In genomic region chr7:142300689-142301088, GRCh38 we compare ENCODE assay signal across 9 cellular contexts. TPM values are rescaled to one million over a fixed set of nuclear protein-coding genes. Genes with fewer than 3 reads are reported as not detected.
DNase-seq lines count a peak whose midpoint lies in the region; TF ChIP-seq lines count a peak whose summit lies in the region.
"Had no signal": no experiment of that assay in that cellular context is flagged by ENCODE, and none has a peak within 500 bp of the region (broad histone marks: within the 10 kb centered on the region; RNA-seq: fewer than 3 reads in every experiment).

No MANE protein-coding gene starts in this region.

- peaks cover 30% of the 10 kb centered on the region for H3K4me1 Mint-ChIP-seq in activated naive CD4-positive, alpha-beta T cell treated with anti-CD3 and anti-CD28 coated beads for 36 hours (ENCODE audit: low read depth)
- no peaks in the 10 kb centered on the region for H3K4me1 Mint-ChIP-seq in neural crest cell

- peaks cover 13% of the 10 kb centered on the region for H3K27me3 Mint-ChIP-seq in activated naive CD4-positive, alpha-beta T cell treated with anti-CD3 and anti-CD28 coated beads for 36 hours (ENCODE audit: low read depth)
- peaks cover 8% of the 10 kb centered on the region for H3K27me3 Mint-ChIP-seq in neural crest cell (ENCODE audit: low read depth)

- H3K9me3 Mint-ChIP-seq in activated naive CD4-positive, alpha-beta T cell treated with anti-CD3 and anti-CD28 coated beads for 36 hours = no peaks in the 10 kb centered on the region
- peaks cover 2% of the 10 kb centered on the region for H3K9me3 Mint-ChIP-seq in neural crest cell

- peak overlapping the region; percentile 33 for H3K4me3 Mint-ChIP-seq in activated naive CD4-positive, alpha-beta T cell treated with anti-CD3 and anti-CD28 coated beads for 36 hours
- no peak overlapping the region for H3K4me3 Mint-ChIP-seq in neural crest cell

- H3K27ac Mint-ChIP-seq in activated naive CD4-positive, alpha-beta T cell treated with anti-CD3 and anti-CD28 coated beads for 36 hours = peak overlapping the region; percentile 54
- H3K27ac Mint-ChIP-seq in neural crest cell (ENCODE audit: unreplicated experiment) = no peak overlapping the region

- no peaks in the 10 kb centered on the region for H3K36me3 Mint-ChIP-seq in activated naive CD4-positive, alpha-beta T cell treated with anti-CD3 and anti-CD28 coated beads for 36 hours (ENCODE audit: low read depth)
- H3K36me3 Mint-ChIP-seq in neural crest cell (ENCODE audit: low read depth) = no peaks in the 10 kb centered on the region

- intact Hi-C loops in activated naive CD4-positive, alpha-beta T cell treated with anti-CD3 and anti-CD28 coated beads for 36 hours (cut with micrococcal nuclease) = loop anchor here (5.0 to 10.0 kb wide), 3 partner anchors 552 to 646 kb away; partner anchors contain the start of gene SSBP1

- TF ChIP-seq CTCF in neural crest cell (conservative IDR thresholded peaks at IDR 0.05) = peak; percentile 38

- DNase-seq in ELR (ENCODE audit: low read depth) (peak; percentile 11), LHCN-M2 (ENCODE audit: low read depth) (peak; percentile 21), neural crest cell (ENCODE audit: low read depth, low spot score) (no peak), inferior parietal cortex (ENCODE audit: extremely low spot score) (no peak), GF-D8 (lab: John Stamatoyannopoulos, UW) (no peak), DMS79 treated with DMSO at 0.1 percent for 48 hours (lab: John Stamatoyannopoulos, UW) (no peak)
- peak; percentile 75 for DNase-seq in activated naive CD4-positive, alpha-beta T cell treated with anti-CD3 and anti-CD28 coated beads for 36 hours
- DNase-seq in activated effector memory CD4-positive, alpha-beta T cell treated with anti-CD3 and anti-CD28 coated beads, Interleukin-2, amount 50 U/mL, for 16 hours = no peak
- DNase-seq: right cardiac atrium had no signal

- CTCF ChIA-PET in activated naive CD4-positive, alpha-beta T cell treated with anti-CD3 and anti-CD28 coated beads for 36 hours (lab: Charles Lee) = interaction anchor here (1.0 to 6.2 kb wide), 7 partner anchors 10 to 510 kb away, joined by 3 to 113 read pairs (median 4); no protein-coding TSS in a partner anchor

RNA-seq across cellular contexts. Expression of gene PRSS58, which starts 42.8 kb away (rescaled TPM):
- total RNA-seq in LHCN-M2 (2014; rRNA removed) = not detected in 2 replicates
- not detected for polyA plus RNA-seq in LHCN-M2 (2012)
- not detected for total RNA-seq in activated naive CD4-positive, alpha-beta T cell treated with anti-CD3 and anti-CD28 coated beads for 36 hours
- total RNA-seq in neural crest cell = not detected in 2 replicates
- total RNA-seq: right cardiac atrium had no signal
- polyA plus RNA-seq: right cardiac atrium had no signal

Comparison
In these comparisons a context has a peak if more than half of its experiments do, and no peak if none do; other contexts are left out.
1. DNase-seq: peak in ELR (single experiment), LHCN-M2 (single experiment) and activated naive CD4-positive, alpha-beta T cell treated with anti-CD3 and anti-CD28 coated beads for 36 hours (single experiment); none in neural crest cell (single experiment), inferior parietal cortex (single experiment), activated effector memory CD4-positive, alpha-beta T cell treated with anti-CD3 and anti-CD28 coated beads, Interleukin-2, amount 50 U/mL, for 16 hours (single experiment), GF-D8 (single experiment) and DMS79 treated with DMSO at 0.1 percent for 48 hours (single experiment).